ENCODE assay signal across 23 cellular contexts in the genomic region with DNA sequence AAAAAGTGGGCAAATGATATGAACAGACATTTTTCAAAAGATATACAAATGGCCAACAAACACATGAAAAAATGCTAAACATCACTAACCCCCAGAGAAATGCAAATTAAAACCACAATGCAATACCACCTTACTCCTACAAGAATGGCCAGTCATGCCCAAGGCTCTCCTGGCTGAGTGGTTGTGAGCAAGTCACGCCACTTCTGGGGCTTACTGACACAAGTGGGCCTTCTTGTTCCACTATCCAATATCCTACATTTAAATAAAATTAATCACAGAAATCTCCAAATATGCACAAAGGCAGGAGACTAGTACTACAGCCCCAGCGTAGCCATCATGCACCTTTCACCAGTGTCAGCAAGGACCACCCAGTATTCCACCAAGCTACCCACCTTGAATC.
"Had no signal": no experiment of that assay in that cellular context is flagged by ENCODE, and none has a peak within 500 bp of the region (broad histone marks: within the 10 kb centered on the region; RNA-seq: fewer than 3 reads in every experiment).

No MANE protein-coding gene starts in this region.

- H3K4me3 ChIP-seq: adrenal gland, SK-N-MC had no signal

- H3K27me3 ChIP-seq: adrenal gland, brain microvascular endothelial cell had no signal

- ATAC-seq: activated CD8-positive, alpha-beta T cell treated with anti-CD3 and anti-CD28 coated beads for 36 hours; activated naive CD4-positive, alpha-beta T cell treated with anti-CD3 and anti-CD28 coated beads, Interleukin-2, amount 50 U/mL, for 72 hours; activated T-cell treated with anti-CD3 and anti-CD28 coated beads, Interleukin-2, amount 50 U/mL, for 72 hours; activated T-helper 17 cell treated with anti-CD3 and anti-CD28 coated beads, Interleukin-2, amount 50 U/mL, for 72 hours had no signal

- DNase-seq: activated CD4-positive, alpha-beta T cell treated with anti-CD3 and anti-CD28 coated beads, Interleukin-2, amount 10 ng/mL, durations not matched to agents 24 days and 14 days; activated CD4-positive, alpha-beta T cell treated with anti-CD3 and anti-CD28 coated beads, Interleukin-2, amount 50 U/mL, for 4 hours; activated CD8-positive, alpha-beta T cell treated with anti-CD3 and anti-CD28 coated beads for 36 hours; activated gamma-delta T cell treated with Interleukin-2 at 50 U/mL for 16 hours; activated naive CD4-positive, alpha-beta T cell treated with anti-CD3 and anti-CD28 coated beads for 36 hours; activated T-cell treated with anti-CD3 and anti-CD28 coated beads, Interleukin-2, amount 50 U/mL, for 1 hour; activated T-cell treated with anti-CD3 and anti-CD28 coated beads, Interleukin-2, amount 50 U/mL, for 72 hours; brain microvascular endothelial cell; MM.1S; MV-4-11; NCI-H1092; NCI-H1436 treated with DMSO at 0.1 percent for 48 hours; NCI-H1694 treated with DMSO at 0.1 percent for 48 hours; NCI-H2029; NCI-H510A; NCI-H526; NCI-H748 treated with DMSO at 0.1 percent for 48 hours; Right ventricle myocardium superior had no signal

- H3K9me3 ChIP-seq: adrenal gland had no signal

- H3K27ac ChIP-seq: adrenal gland, brain microvascular endothelial cell, KMS-11, SK-N-MC had no signal
